In genomic region chr1:64186898-64187280, GRCh38 we compare ENCODE assay signal across 1 cellular context.
TF ChIP-seq lines count a peak whose summit lies in the region.

No MANE protein-coding gene starts in this region.

TF ChIP-seq in K562, 482 proteins besides CTCF, POLR2A, EP300 and RAD21:
- no peak for TF ChIP-seq MTA3 (IDR thresholded peaks at IDR 0.05; ENCODE audit: borderline replicate concordance)
- TF ChIP-seq SPI1 (IDR thresholded peaks at IDR 0.05; ENCODE audit: borderline replicate concordance, low read depth, low read length): no peak
- no peak for TF ChIP-seq ZNF583 (CRISPR knock-in tag; IDR thresholded peaks at IDR 0.05)
- TF ChIP-seq CBFA2T2 (conservative IDR thresholded peaks at IDR 0.05): no peak
- no peak for TF ChIP-seq ZNF518B (CRISPR knock-in tag; IDR thresholded peaks at IDR 0.05)
- no peak for TF ChIP-seq TFAP4 (CRISPR knock-in tag; IDR thresholded peaks at IDR 0.05; ENCODE audit: borderline replicate concordance)
- TF ChIP-seq ZBTB26 (CRISPR knock-in tag; IDR thresholded peaks at IDR 0.05): no peak
- no peak for TF ChIP-seq SLC30A9 (CRISPR knock-in tag; IDR thresholded peaks at IDR 0.05)
- no peak for TF ChIP-seq XRCC3 (IDR thresholded peaks at IDR 0.05)
- no peak for TF ChIP-seq TFAM (CRISPR knock-in tag; conservative IDR thresholded peaks at IDR 0.05)
- no peak for TF ChIP-seq ZNF436 (CRISPR knock-in tag; IDR thresholded peaks at IDR 0.05)
- TF ChIP-seq NELFE (IDR thresholded peaks at IDR 0.05; ENCODE audit: insufficient read depth, insufficient read length): no peak
- no peak for TF ChIP-seq U2AF1 (optimal IDR thresholded peaks at IDR 0.05; ENCODE audit: low read depth, low read length)
- TF ChIP-seq CBX8 (IDR thresholded peaks at IDR 0.05; ENCODE audit: borderline replicate concordance, extremely low read depth, low read depth, low read length, poor library complexity, severe bottlenecking): no peak
- TF ChIP-seq MAFG (tag; conservative IDR thresholded peaks at IDR 0.05): no peak
- TF ChIP-seq SNRNP70 (optimal IDR thresholded peaks at IDR 0.05; ENCODE audit: low read depth, low read length): no peak
- no peak for TF ChIP-seq MCM2 (IDR thresholded peaks at IDR 0.05; ENCODE audit: low read depth)
- TF ChIP-seq ZNF696 (CRISPR knock-in tag; conservative IDR thresholded peaks at IDR 0.05): no peak
- TF ChIP-seq HOMEZ (CRISPR knock-in tag; IDR thresholded peaks at IDR 0.05): no peak
